Comparison of ENCODE assay signal across 1 cellular context in the genomic region with DNA sequence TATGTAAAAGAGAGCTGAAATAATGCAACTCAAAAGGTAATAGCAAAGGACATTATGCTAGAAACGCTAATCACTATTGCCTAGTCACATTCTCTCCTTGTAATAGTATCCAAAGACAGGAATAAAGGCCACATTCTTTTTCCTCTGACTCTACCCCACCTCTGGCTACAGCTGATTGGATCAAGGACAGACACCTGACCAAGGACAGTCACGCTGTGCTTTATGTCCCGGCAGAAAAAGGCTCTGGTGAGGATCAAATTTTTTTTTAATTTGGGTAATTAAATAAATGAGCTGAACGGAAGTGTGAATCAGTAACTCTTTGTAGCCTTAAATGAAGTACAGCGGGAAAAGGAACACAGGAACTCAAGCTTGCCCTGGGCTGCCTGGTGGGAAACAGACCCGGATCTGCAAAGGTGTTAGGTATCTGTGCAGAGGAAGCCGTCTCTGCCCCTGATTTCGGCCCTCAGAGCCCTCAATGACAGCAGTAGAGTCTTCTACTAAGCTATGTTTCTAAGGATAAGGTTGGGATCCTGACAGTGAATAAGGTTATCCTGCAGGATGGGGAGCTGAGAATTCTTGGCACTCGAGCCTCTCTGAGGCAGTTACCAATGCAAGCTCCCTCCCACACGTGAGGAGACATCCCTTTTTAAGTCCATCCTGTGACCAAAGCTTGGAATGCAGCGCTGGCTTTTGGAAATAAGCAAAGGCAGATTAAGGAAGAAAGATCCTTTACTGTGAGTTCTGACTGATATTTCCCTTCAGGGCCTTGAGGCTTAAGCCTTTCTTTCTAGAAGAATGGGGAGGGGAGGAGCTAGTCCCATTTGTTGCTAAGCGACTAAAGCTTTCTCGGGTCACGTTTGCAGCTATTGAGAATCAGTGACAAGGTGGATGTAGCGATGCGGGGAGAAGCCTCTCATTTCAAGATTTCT.
TF ChIP-seq lines count a peak whose summit lies in the region.

No MANE protein-coding gene starts in this region.

TF ChIP-seq in GM12878, 131 proteins besides CTCF, POLR2A, EP300 and RAD21:
- TF ChIP-seq BHLHE40 (IDR thresholded peaks at IDR 0.05; ENCODE audit: borderline replicate concordance in 1 of 2, low read depth in 2 of 2, low read length in 1 of 2): 0 out of 4 replicates have a peak, but pooled peaks have one; percentile 21 to 28
- no peak for TF ChIP-seq GATAD2B (conservative IDR thresholded peaks at IDR 0.05; ENCODE audit: low read depth)
- no peak for TF ChIP-seq CBX5 (IDR thresholded peaks at IDR 0.05; ENCODE audit: low read depth)
- no peak for TF ChIP-seq RFX5 (IDR thresholded peaks at IDR 0.05; ENCODE audit: low read depth, low read length)
